13 cellular contexts compared by ENCODE assay signal in the genomic region with DNA sequence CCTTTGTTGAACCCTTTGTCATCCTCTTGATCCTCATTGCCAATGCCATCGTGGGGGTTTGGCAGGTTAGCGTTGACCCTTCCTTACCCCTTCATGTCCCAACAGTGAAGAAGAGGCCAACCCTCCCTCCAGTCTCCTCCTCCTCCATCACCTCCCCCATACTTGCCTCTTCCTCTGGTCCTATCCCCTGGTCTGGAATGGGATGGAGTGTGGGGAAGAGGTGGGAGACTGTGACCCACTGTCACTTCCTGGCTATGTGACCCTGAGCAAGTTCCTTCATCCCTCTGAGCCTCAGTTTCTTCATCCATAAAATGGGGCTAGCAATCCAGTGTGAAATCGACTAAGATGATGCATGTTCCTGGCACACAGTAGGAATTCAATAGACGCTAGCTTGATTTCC. TPM values are rescaled to one million over a fixed set of nuclear protein-coding genes. Genes with fewer than 3 reads are reported as not detected.
DNase-seq lines count a peak whose midpoint lies in the region; ATAC-seq and TF ChIP-seq lines count a peak whose summit lies in the region.
"Had no signal": no experiment of that assay in that cellular context is flagged by ENCODE, and none has a peak within 500 bp of the region (broad histone marks: within the 10 kb centered on the region; RNA-seq: fewer than 3 reads in every experiment).

No MANE protein-coding gene starts in this region.

- H3K4me2 ChIP-seq in BLaER1: peak overlapping the region; percentile 99

- peaks cover 11% of the 10 kb centered on the region for H4K20me1 ChIP-seq in BLaER1

- H3K4me1 Mint-ChIP-seq in activated T-helper 17 cell treated with anti-CD3 and anti-CD28 coated beads, Interleukin-2, amount 50 U/mL, for 72 hours: no peaks in the 10 kb centered on the region
- peaks cover 17 to 26% (median 24%) of the 10 kb centered on the region in 3 donors for H3K4me1 Mint-ChIP-seq in naive B cell

- no peak for ATAC-seq in activated T-helper 17 cell treated with anti-CD3 and anti-CD28 coated beads, Interleukin-2, amount 50 U/mL, for 72 hours (replicated peaks)
- no peak for ATAC-seq in naive B cell (ENCODE audit: low read depth in 2 of 2)
- ATAC-seq in HG03354 (IDR thresholded peaks at IDR 0.05; ENCODE audit: poor library complexity, severe bottlenecking, unreplicated experiment): no peak

- no peak for DNase-seq in naive B cell
- DNase-seq in BE2C: no peak
- DNase-seq in Ammon's horn (ENCODE audit: low spot score): no peak
- no peak for DNase-seq in stimulated activated naive CD4-positive, alpha-beta T cell (lab: John Stamatoyannopoulos, UW)
- DNase-seq: NCI-H2081 treated with DMSO at 0.1 percent for 48 hours; NK-92 treated with Interleukin-12 subunit alpha and Interleukin-12 subunit beta, amount 100 ng/mL, for 24 hours had no signal

- H3K36me3 Mint-ChIP-seq in activated T-helper 17 cell treated with anti-CD3 and anti-CD28 coated beads, Interleukin-2, amount 50 U/mL, for 72 hours (ENCODE audit: low read depth): no peaks in the 10 kb centered on the region
- H3K36me3 Mint-ChIP-seq in naive B cell: no peaks in the 10 kb centered on the region

- no peak for TF ChIP-seq CTCF in BE2C (IDR thresholded peaks at IDR 0.05; ENCODE audit: low read depth, low read length)

- peaks cover 11% of the 10 kb centered on the region for H3K27me3 Mint-ChIP-seq in activated T-helper 17 cell treated with anti-CD3 and anti-CD28 coated beads, Interleukin-2, amount 50 U/mL, for 72 hours
- H3K27me3 Mint-ChIP-seq in naive B cell: peaks cover 5 to 10% (median 9%) of the 10 kb centered on the region in 3 donors

- H3K4me1 ChIP-seq in BLaER1 (peaks cover 61% of the 10 kb centered on the region), ES-I3 (ENCODE audit: insufficient read depth, low read length) (peaks cover 12% of the 10 kb centered on the region; the same call in 1 of the 2 replicates), BE2C (no peaks in the 10 kb centered on the region)

- H3K27ac Mint-ChIP-seq in activated T-helper 17 cell treated with anti-CD3 and anti-CD28 coated beads, Interleukin-2, amount 50 U/mL, for 72 hours: no peak overlapping the region
- H3K27ac Mint-ChIP-seq in naive B cell: peak overlapping the region in 2 of 6 donors; percentile 34 to 75

- peak overlapping the region; percentile 80; the same call in 1 of the 2 replicates for H3K9ac ChIP-seq in BLaER1
- 0 out of 2 replicates have a peak overlapping the region, but pooled peaks have one; percentile 84 for H3K9ac ChIP-seq in ES-I3 (ENCODE audit: low read depth, low read length)

- H3K4me3 ChIP-seq in BLaER1 (no peak overlapping the region), BE2C (ENCODE audit: low read depth, low read length) (no peak overlapping the region)
- H3K4me3 ChIP-seq: SJSA1 had no signal

- no peaks in the 10 kb centered on the region for H3K27me3 ChIP-seq in BLaER1
- no peaks in the 10 kb centered on the region for H3K27me3 ChIP-seq in BE2C
- H3K27me3 ChIP-seq: SJSA1 had no signal

- no peaks in the 10 kb centered on the region for H3K9me3 Mint-ChIP-seq in activated T-helper 17 cell treated with anti-CD3 and anti-CD28 coated beads, Interleukin-2, amount 50 U/mL, for 72 hours
- no peaks in the 10 kb centered on the region for H3K9me3 Mint-ChIP-seq in naive B cell

- H3K27ac ChIP-seq in BLaER1: no peak overlapping the region
- H3K27ac ChIP-seq: SJSA1, suprapubic skin had no signal

- H3K36me3 ChIP-seq in BLaER1 (no peaks in the 10 kb centered on the region), ES-I3 (ENCODE audit: insufficient read depth, low read length) (no peaks in the 10 kb centered on the region), BE2C (no peaks in the 10 kb centered on the region)
- H3K36me3 ChIP-seq: SJSA1, suprapubic skin had no signal

- peak overlapping the region; percentile 83 for H3K4me3 Mint-ChIP-seq in activated T-helper 17 cell treated with anti-CD3 and anti-CD28 coated beads, Interleukin-2, amount 50 U/mL, for 72 hours
- H3K4me3 Mint-ChIP-seq in naive B cell: peak overlapping the region; percentile 75 to 94 (median 88)

- no peaks in the 10 kb centered on the region for H3K9me3 ChIP-seq in BLaER1
- no peaks in the 10 kb centered on the region for H3K9me3 ChIP-seq in ES-I3 (ENCODE audit: control insufficient read depth, insufficient read depth, low read length)
- peaks cover 4% of the 10 kb centered on the region for H3K9me3 ChIP-seq in BE2C
- H3K9me3 ChIP-seq: SJSA1, suprapubic skin had no signal

RNA-seq across cellular contexts. Expression of a gene that starts 2.7 kb away (rescaled TPM):
- 1 to 10 TPM; 2.2 to 3.1 TPM for total RNA-seq in activated T-helper 17 cell treated with anti-CD3 and anti-CD28 coated beads, Interleukin-2, amount 50 U/mL, for 72 hours
- polyA plus RNA-seq in naive B cell (ENCODE audit: low read depth in 6 of 6): not detected
- 2.7 TPM for polyA plus RNA-seq in BE2C (2012; ENCODE audit: insufficient read depth, insufficient read length, low read depth)

RNA-seq across cellular contexts. Expression of a gene that starts 17.3 kb away (rescaled TPM):
- total RNA-seq in activated T-helper 17 cell treated with anti-CD3 and anti-CD28 coated beads, Interleukin-2, amount 50 U/mL, for 72 hours: 10 to 100 TPM; 45.0 to 46.4 TPM
- 1 to 10 TPM in 5 of 6 donors, under 1 TPM in 1; 1.00 to 4.7 (median 2.7) TPM for polyA plus RNA-seq in naive B cell (ENCODE audit: low read depth in 6 of 6)
- polyA plus RNA-seq in BE2C (2012; ENCODE audit: insufficient read depth, insufficient read length, low read depth): 201 TPM

RNA-seq across cellular contexts. Expression of a gene that starts 34.8 kb away (rescaled TPM):
- 100 to 1,000 TPM; 140 to 291 TPM for total RNA-seq in activated T-helper 17 cell treated with anti-CD3 and anti-CD28 coated beads, Interleukin-2, amount 50 U/mL, for 72 hours
- 100 to 1,000 TPM; 123 to 231 (median 129) TPM for polyA plus RNA-seq in naive B cell (ENCODE audit: low read depth in 6 of 6)
- 830 TPM for polyA plus RNA-seq in BE2C (2012; ENCODE audit: insufficient read depth, insufficient read length, low read depth)

RNA-seq across cellular contexts. Expression of a gene that starts 44.1 kb away (rescaled TPM):
- total RNA-seq in activated T-helper 17 cell treated with anti-CD3 and anti-CD28 coated beads, Interleukin-2, amount 50 U/mL, for 72 hours: 10 to 100 TPM; 21.5 to 34.1 TPM
- polyA plus RNA-seq in naive B cell (ENCODE audit: low read depth in 6 of 6): 10 to 100 TPM in 5 of 6 donors, 1 to 10 TPM in 1; 6.9 to 40.4 (median 21.2) TPM
- 47.7 TPM for polyA plus RNA-seq in BE2C (2012; ENCODE audit: insufficient read depth, insufficient read length, low read depth)

RNA-seq across cellular contexts. Expression of a gene that starts 50.8 kb away (rescaled TPM):
- total RNA-seq in activated T-helper 17 cell treated with anti-CD3 and anti-CD28 coated beads, Interleukin-2, amount 50 U/mL, for 72 hours: 1 to 10 TPM in 1 of 2 donors, not detected in 1; 2.1 TPM
- polyA plus RNA-seq in naive B cell (ENCODE audit: low read depth in 6 of 6): 100 to 1,000 TPM; 280 to 597 (median 354) TPM
- polyA plus RNA-seq in BE2C (2012; ENCODE audit: insufficient read depth, insufficient read length, low read depth): not detected
- total RNA-seq: LHCN-M2, SJSA1 had no signal
